Comparison of ENCODE assay signal across 23 cellular contexts in genomic region chr17:65741690-65742089, GRCh38.
DNase-seq lines count a peak whose midpoint lies in the region; ATAC-seq and TF ChIP-seq lines count a peak whose summit lies in the region.
"Had no signal": no experiment of that assay in that cellular context is flagged by ENCODE, and none has a peak within 500 bp of the region (broad histone marks: within the 10 kb centered on the region; RNA-seq: fewer than 3 reads in every experiment).

No MANE protein-coding gene starts in this region.

- H3K4me3 Mint-ChIP-seq in activated naive CD8-positive, alpha-beta T cell, result no peak overlapping the region
- no peak overlapping the region for H3K4me3 Mint-ChIP-seq in activated naive CD8-positive, alpha-beta T cell treated with anti-CD3 and anti-CD28 coated beads, Interleukin-2, amount 50 U/mL, for 24 hours
- peak overlapping the region in 1 of 3 donors; percentile 62 for H3K4me3 Mint-ChIP-seq in T-cell
- peak overlapping the region in 9 of 10 donors; percentile 3 to 71 (median 57) for H3K4me3 Mint-ChIP-seq in naive thymus-derived CD8-positive, alpha-beta T cell
- H3K4me3 Mint-ChIP-seq in endothelial cell (ENCODE audit: unreplicated experiment), result no peak overlapping the region

- intact Hi-C loops in aorta (cut with DNase I), result no loop called here

- H3K36me3 ChIP-seq in aorta (ENCODE audit: control insufficient read depth in 1 of 2, insufficient read depth in 2 of 2, low read length in 1 of 2), result peaks cover 0 to 3% of the 10 kb centered on the region in 2 donors
- H3K36me3 ChIP-seq: BE2C had no signal

- CTCF ChIA-PET in T-cell (lab: Charles Lee), result no interaction called here

- H3K4me1 ChIP-seq in aorta (ENCODE audit: control insufficient read depth in 1 of 2, insufficient read depth in 2 of 2, low read length in 2 of 2), result no peaks in the 10 kb centered on the region
- H3K4me1 ChIP-seq: BE2C, Caco-2 had no signal

- H3K27ac Mint-ChIP-seq in activated naive CD8-positive, alpha-beta T cell, result peak overlapping the region; percentile 9
- H3K27ac Mint-ChIP-seq in activated naive CD8-positive, alpha-beta T cell treated with anti-CD3 and anti-CD28 coated beads, Interleukin-2, amount 50 U/mL, for 24 hours, result no peak overlapping the region
- no peak overlapping the region for H3K27ac Mint-ChIP-seq in T-cell
- H3K27ac Mint-ChIP-seq in naive thymus-derived CD8-positive, alpha-beta T cell, result peak overlapping the region in 1 of 10 donors; percentile 69
- no peak overlapping the region for H3K27ac Mint-ChIP-seq in endothelial cell (ENCODE audit: unreplicated experiment)

- no peaks in the 10 kb centered on the region for H3K36me3 Mint-ChIP-seq in activated naive CD8-positive, alpha-beta T cell
- peaks cover 2% of the 10 kb centered on the region for H3K36me3 Mint-ChIP-seq in activated naive CD8-positive, alpha-beta T cell treated with anti-CD3 and anti-CD28 coated beads, Interleukin-2, amount 50 U/mL, for 24 hours (ENCODE audit: low read depth)
- no peaks in the 10 kb centered on the region for H3K36me3 Mint-ChIP-seq in T-cell
- peaks cover 0 to 6% (median 0%) of the 10 kb centered on the region in 3 donors for H3K36me3 Mint-ChIP-seq in naive thymus-derived CD8-positive, alpha-beta T cell
- H3K36me3 Mint-ChIP-seq in endothelial cell (ENCODE audit: low read depth, unreplicated experiment), result no peaks in the 10 kb centered on the region

- DNase-seq in activated naive CD8-positive, alpha-beta T cell treated with anti-CD3 and anti-CD28 coated beads, Interleukin-2, amount 50 U/mL, for 24 hours, result no peak
- DNase-seq in T-cell (no peak), endothelial cell (ENCODE audit: low spot score) (no peak), ACHN (no peak), aorta (no peak)
- DNase-seq in naive thymus-derived CD8-positive, alpha-beta T cell, result peak in 3 of 10 donors; percentile 51 to 60 (median 57)
- DNase-seq in activated T-cell treated with anti-CD3 and anti-CD28 coated beads, Interleukin-2, amount 50 U/mL, for 1 hour, result no peak
- DNase-seq: BE2C, Caco-2, DND-41, GOT3, HCEC 1CT, NCI-H1105, NCI-H146, NCI-H2029 treated with DMSO at 0.1 percent for 48 hours, NCI-H2171 treated with DMSO at 0.1 percent for 48 hours, NCI-H524 treated with DMSO at 0.1 percent for 48 hours, NCI-H82, OCI-M1, SJCRH30 had no signal

- no peaks in the 10 kb centered on the region for H3K27me3 ChIP-seq in aorta (ENCODE audit: control insufficient read depth in 1 of 2, insufficient read depth in 2 of 2, low read length in 1 of 2)
- H3K27me3 ChIP-seq: SJCRH30 had no signal

- no peak for ATAC-seq in activated naive CD8-positive, alpha-beta T cell treated with anti-CD3 and anti-CD28 coated beads, Interleukin-2, amount 50 U/mL, for 24 hours
- ATAC-seq in T-cell (replicated peaks in 1 of 4) (peak in 3 of 4 experiments; percentile 35 to 63 (median 41)), aorta (ENCODE audit: low FRiP score) (no peak)
- peak; percentile 47 to 60 for ATAC-seq in naive thymus-derived CD8-positive, alpha-beta T cell
- ATAC-seq: GM12878 had no signal

- no peaks in the 10 kb centered on the region for H3K27me3 Mint-ChIP-seq in activated naive CD8-positive, alpha-beta T cell
- no peaks in the 10 kb centered on the region for H3K27me3 Mint-ChIP-seq in activated naive CD8-positive, alpha-beta T cell treated with anti-CD3 and anti-CD28 coated beads, Interleukin-2, amount 50 U/mL, for 24 hours
- H3K27me3 Mint-ChIP-seq in T-cell (no peaks in the 10 kb centered on the region), endothelial cell (ENCODE audit: unreplicated experiment) (no peaks in the 10 kb centered on the region)
- H3K27me3 Mint-ChIP-seq in naive thymus-derived CD8-positive, alpha-beta T cell, result no peaks in the 10 kb centered on the region

- no peaks in the 10 kb centered on the region for H3K9me3 Mint-ChIP-seq in activated naive CD8-positive, alpha-beta T cell (ENCODE audit: low read depth)
- peaks cover 7% of the 10 kb centered on the region for H3K9me3 Mint-ChIP-seq in activated naive CD8-positive, alpha-beta T cell treated with anti-CD3 and anti-CD28 coated beads, Interleukin-2, amount 50 U/mL, for 24 hours
- H3K9me3 Mint-ChIP-seq in T-cell, result peaks cover 0 to 5% (median 2%) of the 10 kb centered on the region in 3 donors
- peaks cover 0 to 9% (median 0%) of the 10 kb centered on the region in 9 donors for H3K9me3 Mint-ChIP-seq in naive thymus-derived CD8-positive, alpha-beta T cell
- H3K9me3 Mint-ChIP-seq in endothelial cell (ENCODE audit: unreplicated experiment), result no peaks in the 10 kb centered on the region

- no peak overlapping the region for H3K4me3 ChIP-seq in aorta (ENCODE audit: low read length in 2 of 2)
- H3K4me3 ChIP-seq: GM12878, SJCRH30 had no signal

- POLR2A ChIA-PET in T-cell (lab: Charles Lee), result no interaction called here
- POLR2A ChIA-PET in naive thymus-derived CD8-positive, alpha-beta T cell (lab: Charles Lee), result interaction anchor here (1.5 kb wide), 1 partner anchor 185 kb away, joined by 5 read pairs; no protein-coding TSS in a partner anchor

- no peaks in the 10 kb centered on the region for H3K9me3 ChIP-seq in aorta (ENCODE audit: control insufficient read depth, low read length)
- H3K9me3 ChIP-seq: BE2C, SJCRH30 had no signal

- no peak overlapping the region for H3K27ac ChIP-seq in aorta (ENCODE audit: low read depth in 1 of 2, low read length in 2 of 2)
- H3K27ac ChIP-seq: KMS-11 had no signal

- peaks cover 27% of the 10 kb centered on the region for H3K4me1 Mint-ChIP-seq in activated naive CD8-positive, alpha-beta T cell (ENCODE audit: low read depth)
- H3K4me1 Mint-ChIP-seq in activated naive CD8-positive, alpha-beta T cell treated with anti-CD3 and anti-CD28 coated beads, Interleukin-2, amount 50 U/mL, for 24 hours, result peaks cover 20% of the 10 kb centered on the region
- peaks cover 18 to 25% (median 19%) of the 10 kb centered on the region in 3 donors for H3K4me1 Mint-ChIP-seq in T-cell
- H3K4me1 Mint-ChIP-seq in naive thymus-derived CD8-positive, alpha-beta T cell, result peaks cover 10 to 25% (median 20%) of the 10 kb centered on the region in 4 donors
- peaks cover 4% of the 10 kb centered on the region for H3K4me1 Mint-ChIP-seq in endothelial cell (ENCODE audit: unreplicated experiment)

- WGBS in aorta, 2 donors, result 90 to 97% methylated on average over 1 of the region's 1 CpG

- in situ Hi-C loops in ACHN (cut with HindIII; ENCODE audit: low pct_ligation_motif_present, low pct_unique_long_range_greater_than_20kb, low sequenced_read_pairs), result no loop called here

- TF ChIP-seq CTCF in endothelial cell (IDR thresholded peaks at IDR 0.05; ENCODE audit: unreplicated experiment), result no peak

Comparison
In these comparisons a context has a peak if more than half of its experiments do, and no peak if none do; other contexts are left out.
1. H3K4me3 Mint-ChIP-seq: peak in naive thymus-derived CD8-positive, alpha-beta T cell (9 of 10); none in activated naive CD8-positive, alpha-beta T cell (single experiment), activated naive CD8-positive, alpha-beta T cell treated with anti-CD3 and anti-CD28 coated beads, Interleukin-2, amount 50 U/mL, for 24 hours (single experiment) and endothelial cell (single experiment).
2. ATAC-seq: peak in T-cell (3 of 4) and naive thymus-derived CD8-positive, alpha-beta T cell (2 of 2); none in activated naive CD8-positive, alpha-beta T cell treated with anti-CD3 and anti-CD28 coated beads, Interleukin-2, amount 50 U/mL, for 24 hours (single experiment) and aorta (single experiment).